ENCODE assay signal across 19 cellular contexts in genomic region chr6:84546427-84546914, GRCh38.
DNase-seq lines count a peak whose midpoint lies in the region; ATAC-seq and TF ChIP-seq lines count a peak whose summit lies in the region.
"Had no signal": no experiment of that assay in that cellular context is flagged by ENCODE, and none has a peak within 500 bp of the region (broad histone marks: within the 10 kb centered on the region; RNA-seq: fewer than 3 reads in every experiment).

No MANE protein-coding gene starts in this region.

- DNase-seq in BE2C, result peak; percentile 12
- peak; percentile 81 for DNase-seq in MV-4-11 (lab: John Stamatoyannopoulos, UW)
- peak; percentile 18 to 34 for DNase-seq in cardiac fibroblast (ENCODE audit: low read depth in 2 of 2)
- DNase-seq in myocyte (ENCODE audit: low read depth), result peak; percentile 76
- no peak for DNase-seq in mucosa of gallbladder (ENCODE audit: low spot score)
- DNase-seq in NCI-H526 (lab: John Stamatoyannopoulos, UW), result no peak
- DNase-seq: activated CD4-positive, alpha-beta memory T cell treated with anti-CD3 and anti-CD28 coated beads, Interleukin-2, amount 10 ng/mL, durations not matched to agents 7 days and 5 days; activated effector memory CD4-positive, alpha-beta T cell treated with anti-CD3 and anti-CD28 coated beads, Interleukin-2, amount 50 U/mL, for 16 hours; HCEC 1CT; midbrain; posterior cingulate gyrus; stimulated activated CD4-positive, alpha-beta T cell treated with anti-CD3 and anti-CD28 coated beads, Interleukin-2, amount 100 ng/mL, for 48 hours; stimulated activated naive CD4-positive, alpha-beta T cell treated with Interleukin-2 at 50 U/mL for 16 hours; uterus had no signal

- no peak overlapping the region for H3K27ac Mint-ChIP-seq in activated T-helper 17 cell treated with anti-CD3 and anti-CD28 coated beads, Interleukin-2, amount 50 U/mL, for 72 hours
- H3K27ac Mint-ChIP-seq: activated CD4-positive, alpha-beta memory T cell treated with anti-CD3 and anti-CD28 coated beads, Interleukin-2, amount 10 ng/mL, durations not matched to agents 7 days and 5 days; B cell; T-helper 2 cell treated with Interferon-gamma antibody and Interleukin-4, amounts not matched to agents 5 μg/mL and 100 μg/mL, for 36 hours had no signal

- H3K27me3 ChIP-seq in BE2C, result no peaks in the 10 kb centered on the region
- H3K27me3 ChIP-seq: uterus had no signal

- no peaks in the 10 kb centered on the region for H3K36me3 ChIP-seq in BE2C
- H3K36me3 ChIP-seq: uterus had no signal

- no peak for TF ChIP-seq CTCF in BE2C (IDR thresholded peaks at IDR 0.05; ENCODE audit: low read depth, low read length)
- TF ChIP-seq CTCF in cardiac fibroblast (IDR thresholded peaks at IDR 0.05; ENCODE audit: low read depth, low read length), result no peak

- H3K4me3 Mint-ChIP-seq in activated T-helper 17 cell treated with anti-CD3 and anti-CD28 coated beads, Interleukin-2, amount 50 U/mL, for 72 hours, result no peak overlapping the region
- H3K4me3 Mint-ChIP-seq: activated CD4-positive, alpha-beta memory T cell treated with anti-CD3 and anti-CD28 coated beads, Interleukin-2, amount 10 ng/mL, durations not matched to agents 7 days and 5 days; B cell; central memory CD8-positive, alpha-beta T cell; T-helper 2 cell treated with Interferon-gamma antibody and Interleukin-4, amounts not matched to agents 5 μg/mL and 100 μg/mL, for 36 hours had no signal

- no peaks in the 10 kb centered on the region for H3K4me1 Mint-ChIP-seq in activated T-helper 17 cell treated with anti-CD3 and anti-CD28 coated beads, Interleukin-2, amount 50 U/mL, for 72 hours
- H3K4me1 Mint-ChIP-seq: activated CD4-positive, alpha-beta memory T cell treated with anti-CD3 and anti-CD28 coated beads, Interleukin-2, amount 10 ng/mL, durations not matched to agents 7 days and 5 days; B cell; central memory CD8-positive, alpha-beta T cell had no signal

- H3K4me3 ChIP-seq in BE2C (ENCODE audit: low read depth, low read length) (no peak overlapping the region), cardiac fibroblast (replicated peaks in 1 of 2; ENCODE audit: low read depth in 2 of 2, low read length in 2 of 2) (no peak overlapping the region)
- H3K4me3 ChIP-seq: uterus had no signal

- H3K27me3 Mint-ChIP-seq in activated T-helper 17 cell treated with anti-CD3 and anti-CD28 coated beads, Interleukin-2, amount 50 U/mL, for 72 hours, result no peaks in the 10 kb centered on the region
- H3K27me3 Mint-ChIP-seq: activated CD4-positive, alpha-beta memory T cell treated with anti-CD3 and anti-CD28 coated beads, Interleukin-2, amount 10 ng/mL, durations not matched to agents 7 days and 5 days; B cell; central memory CD8-positive, alpha-beta T cell had no signal

- H3K9me3 Mint-ChIP-seq in activated T-helper 17 cell treated with anti-CD3 and anti-CD28 coated beads, Interleukin-2, amount 50 U/mL, for 72 hours, result peaks cover 8% of the 10 kb centered on the region

- no peak for ATAC-seq in HG02678 (IDR thresholded peaks at IDR 0.05; ENCODE audit: unreplicated experiment)
- ATAC-seq in activated T-helper 17 cell treated with anti-CD3 and anti-CD28 coated beads, Interleukin-2, amount 50 U/mL, for 72 hours (replicated peaks), result no peak

- no peaks in the 10 kb centered on the region for H3K36me3 Mint-ChIP-seq in activated T-helper 17 cell treated with anti-CD3 and anti-CD28 coated beads, Interleukin-2, amount 50 U/mL, for 72 hours (ENCODE audit: low read depth)

- H3K4me1 ChIP-seq in BE2C, result peaks cover 2% of the 10 kb centered on the region; the same call in 1 of the 2 replicates
- H3K4me1 ChIP-seq: uterus had no signal

- no peaks in the 10 kb centered on the region for H3K9me3 ChIP-seq in BE2C
- H3K9me3 ChIP-seq: uterus had no signal

Comparison
In these comparisons a context has a peak if more than half of its experiments do, and no peak if none do; other contexts are left out.
1. DNase-seq: peak in BE2C (single experiment), MV-4-11 (single experiment), cardiac fibroblast (2 of 2) and myocyte (single experiment); none in mucosa of gallbladder (single experiment) and NCI-H526 (0 of 2).